In genomic region chr12:121875582-121875981, GRCh38 we compare ENCODE assay signal across 29 cellular contexts. TPM values are rescaled to one million over a fixed set of nuclear protein-coding genes. Genes with fewer than 3 reads are reported as not detected.
"Had no signal": no experiment of that assay in that cellular context is flagged by ENCODE, and none has a peak within 500 bp of the region (broad histone marks: within the 10 kb centered on the region; RNA-seq: fewer than 3 reads in every experiment).

No MANE protein-coding gene starts in this region.

- H3K79me2 ChIP-seq: parathyroid adenoma had no signal

- DNase-seq: naive thymus-derived CD4-positive, alpha-beta T cell; natural killer cell; nucleus accumbens; psoas muscle; right cardiac atrium; spleen; stimulated activated CD4-positive, alpha-beta T cell treated with anti-CD3 and anti-CD28 coated beads, Interleukin-12 subunit alpha, Interleukin-12 subunit beta, amount 100 ng/mL, for 4 hours; stimulated activated CD4-positive, alpha-beta T cell treated with anti-CD3 and anti-CD28 coated beads, Interleukin-1b, Interleukin-23, amount 100 ng/mL, for 48 hours; stimulated activated CD4-positive, alpha-beta T cell treated with anti-CD3 and anti-CD28 coated beads, Interleukin-4, amount 100 ng/mL, for 1 hour; stimulated activated CD4-positive, alpha-beta T cell treated with anti-CD3 and anti-CD28 coated beads, Interleukin-4, amount 100 ng/mL, for 4 hours; stimulated activated CD8-positive, alpha-beta memory T cell treated with anti-CD3 and anti-CD28 coated beads, Interleukin-4, amount 100 ng/mL, for 48 hours; stimulated activated naive CD4-positive, alpha-beta T cell treated with Interleukin-2 at 50 U/mL for 16 hours; stomach; thyroid gland; upper lobe of right lung; uterus had no signal

- H2AFZ ChIP-seq: neural progenitor cell, parathyroid adenoma had no signal

- H3K36me3 ChIP-seq: neural progenitor cell, spleen, stomach, thoracic aorta, thyroid gland, tibial nerve, upper lobe of right lung, uterus had no signal

- H3K27me3 ChIP-seq: neural progenitor cell, spleen, stomach, thyroid gland, tibial nerve, upper lobe of right lung, uterus had no signal

- H3K9ac ChIP-seq: neural progenitor cell, parathyroid adenoma had no signal

- H3K4me2 ChIP-seq: neural progenitor cell, smooth muscle cell had no signal

- ATAC-seq: naive thymus-derived CD4-positive, alpha-beta T cell; natural killer cell; psoas muscle; right cardiac atrium; sciatic nerve; stimulated activated memory B cell treated with anti-CD40 and anti-IgM and Interleukin-4, amounts not matched to agents 10 μg/mL and 1 μg/mL and 100 μg/mL, for 72 hours; upper lobe of right lung had no signal

- H3K4me3 ChIP-seq: neural progenitor cell, psoas muscle, skin epidermis, smooth muscle cell, spleen, stomach, thoracic aorta, thyroid gland, tibial nerve, upper lobe of right lung, uterus had no signal

- H3K4me1 ChIP-seq: neural progenitor cell, parathyroid adenoma, psoas muscle, thyroid gland, tibial nerve, upper lobe of right lung, uterus had no signal

- H3K27ac ChIP-seq: neural progenitor cell, parathyroid adenoma, psoas muscle, skin epidermis, stomach, thoracic aorta, thyroid gland, tibial nerve, upper lobe of right lung, uterus had no signal

- H3K9me3 ChIP-seq: psoas muscle, spleen, stomach, thoracic aorta, thyroid gland, tibial nerve, upper lobe of right lung, uterus had no signal

RNA-seq across cellular contexts. Expression of gene HPD, which starts 16.9 kb away (rescaled TPM):
- total RNA-seq: naive thymus-derived CD4-positive, alpha-beta T cell; natural killer cell; osteocyte; progenitor cell of endocrine pancreas; smooth muscle cell; temporal lobe; urinary bladder had no signal
- polyA plus RNA-seq: naive thymus-derived CD4-positive, alpha-beta T cell; neural cell; smooth muscle cell had no signal

RNA-seq across cellular contexts. Expression of gene CFAP251, which starts 42.8 kb away (rescaled TPM):
- polyA plus RNA-seq: naive thymus-derived CD4-positive, alpha-beta T cell had no signal
